In genomic region chr12:56103066-56103711, GRCh38 we compare ENCODE assay signal across 6 cellular contexts. TPM values are rescaled to one million over a fixed set of nuclear protein-coding genes. Genes with fewer than 3 reads are reported as not detected.
DNase-seq lines count a peak whose midpoint lies in the region; ATAC-seq and TF ChIP-seq lines count a peak whose summit lies in the region.

No MANE protein-coding gene starts in this region.

- H3K4me2 ChIP-seq in fibroblast of lung (ENCODE audit: extremely low read depth, insufficient read depth, low read length) = peak overlapping the region; percentile 42

- H2AFZ ChIP-seq in fibroblast of lung (ENCODE audit: low read length) = no peak overlapping the region

- H3K27ac ChIP-seq in fibroblast of lung (ENCODE audit: insufficient read depth, low read length) (no peak overlapping the region), tibial artery (peak overlapping the region; percentile 80 to 86)

- no peaks in the 10 kb centered on the region for H4K20me1 ChIP-seq in fibroblast of lung (ENCODE audit: control insufficient read depth, extremely low read depth, insufficient read depth, low read length)

- H3K9me3 Mint-ChIP-seq in activated T-cell treated with anti-CD3 and anti-CD28 coated beads, Interleukin-2, amount 50 U/mL, for 72 hours = no peaks in the 10 kb centered on the region

- H3K79me2 ChIP-seq in fibroblast of lung (ENCODE audit: control insufficient read depth, insufficient read depth, low read length) = peaks cover 31% of the 10 kb centered on the region

- peaks cover 11 to 13% of the 10 kb centered on the region in 2 donors for H3K36me3 Mint-ChIP-seq in activated T-cell treated with anti-CD3 and anti-CD28 coated beads, Interleukin-2, amount 50 U/mL, for 72 hours (ENCODE audit: insufficient read depth in 2 of 2)

- intact Hi-C loops in tibial artery (cut with DNase I; ENCODE audit: low total_unique reads) = loop anchor here (10.0 kb wide), 1 partner anchor 108 kb away; the partner anchor contains the start of gene SUOX

- H3K9me3 ChIP-seq in fibroblast of lung (ENCODE audit: control insufficient read depth, insufficient read depth, low read depth, low read length) (no peaks in the 10 kb centered on the region), tibial artery (no peaks in the 10 kb centered on the region)

- TF ChIP-seq CTCF in fibroblast of lung (conservative IDR thresholded peaks at IDR 0.05 in 1 of 2, IDR thresholded peaks at IDR 0.05 in 1 of 2; ENCODE audit: low read depth in 1 of 2, low read length in 2 of 2) (no peak), tibial artery (IDR thresholded peaks at IDR 0.05) (no peak)

- ATAC-seq in activated T-cell treated with anti-CD3 and anti-CD28 coated beads, Interleukin-2, amount 50 U/mL, for 72 hours (replicated peaks in 1 of 2) = peak in 1 of 2 donors; percentile 21

- H3K27me3 Mint-ChIP-seq in activated T-cell treated with anti-CD3 and anti-CD28 coated beads, Interleukin-2, amount 50 U/mL, for 72 hours (ENCODE audit: low read depth) = no peaks in the 10 kb centered on the region

- H3K4me3 ChIP-seq in fibroblast of lung (replicated peaks in 1 of 4; ENCODE audit: control extremely low read depth in 1 of 4, insufficient read depth in 1 of 4, low read depth in 3 of 4, low read length in 4 of 4) (peak overlapping the region; percentile 50 to 94 (median 70)), tibial artery (peak overlapping the region; percentile 62 to 70)

- H3K9ac ChIP-seq in fibroblast of lung (ENCODE audit: insufficient read depth, low read length) = no peak overlapping the region

- peak overlapping the region; percentile 94 to 97 for H3K4me3 Mint-ChIP-seq in activated T-cell treated with anti-CD3 and anti-CD28 coated beads, Interleukin-2, amount 50 U/mL, for 72 hours

- peaks cover 49% of the 10 kb centered on the region for H3K4me1 Mint-ChIP-seq in activated T-cell treated with anti-CD3 and anti-CD28 coated beads, Interleukin-2, amount 50 U/mL, for 72 hours (ENCODE audit: low read depth)

- H3K36me3 ChIP-seq in fibroblast of lung (ENCODE audit: control insufficient read depth, insufficient read depth, low read length) = peaks cover 2% of the 10 kb centered on the region
- peaks cover 14 to 22% (median 16%) of the 10 kb centered on the region in 3 donors for H3K36me3 ChIP-seq in tibial artery

- no peak for DNase-seq in activated T-cell treated with anti-CD3 and anti-CD28 coated beads, Interleukin-2, amount 50 U/mL, for 72 hours
- DNase-seq in activated T-cell treated with anti-CD3 and anti-CD28 coated beads, Interleukin-2, amount 50 U/mL, for 1 hour = no peak
- no peak for DNase-seq in fibroblast of lung (ENCODE audit: low read depth in 2 of 2)
- DNase-seq in tibial artery = no peak
- no peak for DNase-seq in ecto neural progenitor cell (ENCODE audit: low spot score)
- no peak for DNase-seq in NCI-H2029 treated with DMSO at 0.1 percent for 48 hours (lab: John Stamatoyannopoulos, UW)

- H3K27ac Mint-ChIP-seq in activated T-cell treated with anti-CD3 and anti-CD28 coated beads, Interleukin-2, amount 50 U/mL, for 72 hours = peak overlapping the region; percentile 98

- H3K4me1 ChIP-seq in fibroblast of lung (ENCODE audit: control insufficient read depth, extremely low read depth, insufficient read depth, low read length) (peaks cover 5% of the 10 kb centered on the region), tibial artery (peaks cover 0 to 23% (median 21%) of the 10 kb centered on the region in 4 donors)

- H3K27me3 ChIP-seq in fibroblast of lung (ENCODE audit: control insufficient read depth, insufficient read depth, low read length) (no peaks in the 10 kb centered on the region), tibial artery (no peaks in the 10 kb centered on the region)

RNA-seq across cellular contexts. Expression of gene PA2G4, which starts 1.2 kb away (rescaled TPM):
- total RNA-seq in activated T-cell treated with anti-CD3 and anti-CD28 coated beads, Interleukin-2, amount 50 U/mL, for 72 hours = 100 to 1,000 TPM; 226 to 265 TPM
- 92.2 and 93.5 TPM in 2 replicates for total RNA-seq in fibroblast of lung
- polyA plus RNA-seq in fibroblast of lung = 202 and 342 TPM in 2 replicates
- 94.2 and 182 TPM in 2 replicates for polyA plus RNA-seq in fibroblast of lung (2012)
- polyA minus RNA-seq in fibroblast of lung (ENCODE audit: low replicate concordance) = 12.2 and 20.4 TPM in 2 replicates

RNA-seq across cellular contexts. Expression of gene RPL41, which starts 13.2 kb away (rescaled TPM):
- total RNA-seq in activated T-cell treated with anti-CD3 and anti-CD28 coated beads, Interleukin-2, amount 50 U/mL, for 72 hours = 1,000 to 10,000 TPM; 5,172 to 5,269 TPM
- total RNA-seq in fibroblast of lung = 2,664 and 4,175 TPM in 2 replicates
- polyA plus RNA-seq in fibroblast of lung = 6,961 and 9,604 TPM in 2 replicates
- 7,932 and 8,024 TPM in 2 replicates for polyA plus RNA-seq in fibroblast of lung (2012)
- 1,416 and 1,475 TPM in 2 replicates for polyA minus RNA-seq in fibroblast of lung (ENCODE audit: low replicate concordance)

RNA-seq across cellular contexts. Expression of gene ZC3H10, which starts 14.9 kb away (rescaled TPM):
- total RNA-seq in activated T-cell treated with anti-CD3 and anti-CD28 coated beads, Interleukin-2, amount 50 U/mL, for 72 hours = 10 to 100 TPM in 1 of 2 donors, 1 to 10 TPM in 1; 7.4 to 11.8 TPM
- total RNA-seq in fibroblast of lung = 5.6 and 7.2 TPM in 2 replicates
- polyA plus RNA-seq in fibroblast of lung = 1.8 and 1.9 TPM in 2 replicates
- 1.9 and 3.5 TPM in 2 replicates for polyA plus RNA-seq in fibroblast of lung (2012)
- 2.9 and 4.0 TPM in 2 replicates for polyA minus RNA-seq in fibroblast of lung (ENCODE audit: low replicate concordance)

RNA-seq across cellular contexts. Expression of gene ERBB3, which starts 23.2 kb away (rescaled TPM):
- total RNA-seq in activated T-cell treated with anti-CD3 and anti-CD28 coated beads, Interleukin-2, amount 50 U/mL, for 72 hours = 1 to 10 TPM; 1.4 to 1.9 TPM
- total RNA-seq in fibroblast of lung = 0.66 and 1.3 TPM in 2 replicates
- polyA plus RNA-seq in fibroblast of lung = 0.59 and 0.92 TPM in 2 replicates
- 0.56 and 0.96 TPM in 2 replicates for polyA plus RNA-seq in fibroblast of lung (2012)
- polyA minus RNA-seq in fibroblast of lung (ENCODE audit: low replicate concordance) = 3.0 TPM in 1 of 2 replicates, not detected in the other

RNA-seq across cellular contexts. Expression of gene ESYT1, which starts 24.9 kb away (rescaled TPM):
- total RNA-seq in activated T-cell treated with anti-CD3 and anti-CD28 coated beads, Interleukin-2, amount 50 U/mL, for 72 hours = 10 to 100 TPM; 74.6 to 84.6 TPM
- 261 and 446 TPM in 2 replicates for total RNA-seq in fibroblast of lung
- 182 and 260 TPM in 2 replicates for polyA plus RNA-seq in fibroblast of lung
- polyA plus RNA-seq in fibroblast of lung (2012) = 135 and 167 TPM in 2 replicates
- polyA minus RNA-seq in fibroblast of lung (ENCODE audit: low replicate concordance) = 837 and 884 TPM in 2 replicates
